In genomic region chr4:57131849-57132745, GRCh38 we compare ENCODE assay signal across 11 cellular contexts. TPM values are rescaled to one million over a fixed set of nuclear protein-coding genes. Genes with fewer than 3 reads are reported as not detected.
DNase-seq lines count a peak whose midpoint lies in the region; ATAC-seq, FAIRE-seq and TF ChIP-seq lines count a peak whose summit lies in the region.
"Had no signal": no experiment of that assay in that cellular context is flagged by ENCODE, and none has a peak within 500 bp of the region (broad histone marks: within the 10 kb centered on the region; RNA-seq: fewer than 3 reads in every experiment).

No MANE protein-coding gene starts in this region.

- no peak for ATAC-seq in GM19328 (IDR thresholded peaks at IDR 0.05; ENCODE audit: unreplicated experiment)
- ATAC-seq in HG03354 (IDR thresholded peaks at IDR 0.05; ENCODE audit: poor library complexity, severe bottlenecking, unreplicated experiment) = no peak
- no peak for ATAC-seq in HG03520 (IDR thresholded peaks at IDR 0.05; ENCODE audit: unreplicated experiment)

- H3K4me3 ChIP-seq in bronchial epithelial cell (ENCODE audit: low read depth, low read length) (no peak overlapping the region), vagina (no peak overlapping the region)
- H3K4me3 ChIP-seq: upper lobe of left lung had no signal

- no peaks in the 10 kb centered on the region for H3K4me1 ChIP-seq in vagina

- H3K27me3 ChIP-seq in bronchial epithelial cell (ENCODE audit: control insufficient read depth, insufficient read depth, low read length) (no peaks in the 10 kb centered on the region), vagina (no peaks in the 10 kb centered on the region)
- H3K27me3 ChIP-seq: upper lobe of left lung had no signal

- no peak for TF ChIP-seq POLR2A in vagina (IDR thresholded peaks at IDR 0.05)

- H3K36me3 ChIP-seq in bronchial epithelial cell (ENCODE audit: control insufficient read depth, insufficient read depth, low read length) (no peaks in the 10 kb centered on the region), vagina (no peaks in the 10 kb centered on the region)
- H3K36me3 ChIP-seq: upper lobe of left lung had no signal

- DNase-seq in A172 (ENCODE audit: low spot score) = peak; percentile 27
- peak; percentile 57 for DNase-seq in NCI-H146 (lab: John Stamatoyannopoulos, UW)
- DNase-seq in bronchial epithelial cell (ENCODE audit: low read depth) = peak; percentile 45
- peak; percentile 70 to 99 for DNase-seq in lung microvascular endothelial cell (ENCODE audit: low read depth in 2 of 2)
- DNase-seq in vagina (ENCODE audit: extremely low spot score in 2 of 2) = no peak
- DNase-seq: NK-92 treated with Interleukin-12 subunit alpha and Interleukin-12 subunit beta, amount 100 ng/mL, for 24 hours; upper lobe of left lung had no signal

- no peak for TF ChIP-seq CTCF in bronchial epithelial cell (IDR thresholded peaks at IDR 0.05; ENCODE audit: insufficient read depth, low read length, severe bottlenecking)
- no peak for TF ChIP-seq CTCF in vagina (IDR thresholded peaks at IDR 0.05)

- intact Hi-C loops in vagina (cut with DNase I) = no loop called here

- no peak for FAIRE-seq in bronchial epithelial cell (lab: Jason Lieb, UNC)

- H3K9me3 ChIP-seq in vagina = no peaks in the 10 kb centered on the region

- H3K27ac ChIP-seq in vagina = no peak overlapping the region
- H3K27ac ChIP-seq: upper lobe of left lung had no signal

RNA-seq across cellular contexts. Expression of gene IGFBP7, which starts 21.9 kb away (rescaled TPM):
- 287 and 293 TPM in 2 replicates for total RNA-seq in A172 (2014; rRNA removed; shearing (Covaris generic))
- 89.9 and 92.9 TPM in 2 replicates for total RNA-seq in bronchial epithelial cell
- 724 and 1,907 TPM in 2 replicates for total RNA-seq in lung microvascular endothelial cell
- 716 TPM for total RNA-seq in vagina
- total RNA-seq: activated T-helper 1 cell treated with anti-CD3 and anti-CD28 coated beads, Interleukin-12 subunit alpha, Interleukin-12 subunit beta, Interleukin-2, Interleukin-4 antibody, amounts not matched to agents 30 ng/mL and 10 ng/mL and 1 ng/mL, durations not matched to agents 14 hours and 24 hours and 36 hours had no signal

Comparison
In these comparisons a context has a peak if more than half of its experiments do, and no peak if none do; other contexts are left out.
1. DNase-seq: peak in A172 (single experiment), NCI-H146 (single experiment), bronchial epithelial cell (single experiment) and lung microvascular endothelial cell (2 of 2); none in vagina (0 of 2).